Comparison of ENCODE assay signal across 8 cellular contexts in the genomic region with DNA sequence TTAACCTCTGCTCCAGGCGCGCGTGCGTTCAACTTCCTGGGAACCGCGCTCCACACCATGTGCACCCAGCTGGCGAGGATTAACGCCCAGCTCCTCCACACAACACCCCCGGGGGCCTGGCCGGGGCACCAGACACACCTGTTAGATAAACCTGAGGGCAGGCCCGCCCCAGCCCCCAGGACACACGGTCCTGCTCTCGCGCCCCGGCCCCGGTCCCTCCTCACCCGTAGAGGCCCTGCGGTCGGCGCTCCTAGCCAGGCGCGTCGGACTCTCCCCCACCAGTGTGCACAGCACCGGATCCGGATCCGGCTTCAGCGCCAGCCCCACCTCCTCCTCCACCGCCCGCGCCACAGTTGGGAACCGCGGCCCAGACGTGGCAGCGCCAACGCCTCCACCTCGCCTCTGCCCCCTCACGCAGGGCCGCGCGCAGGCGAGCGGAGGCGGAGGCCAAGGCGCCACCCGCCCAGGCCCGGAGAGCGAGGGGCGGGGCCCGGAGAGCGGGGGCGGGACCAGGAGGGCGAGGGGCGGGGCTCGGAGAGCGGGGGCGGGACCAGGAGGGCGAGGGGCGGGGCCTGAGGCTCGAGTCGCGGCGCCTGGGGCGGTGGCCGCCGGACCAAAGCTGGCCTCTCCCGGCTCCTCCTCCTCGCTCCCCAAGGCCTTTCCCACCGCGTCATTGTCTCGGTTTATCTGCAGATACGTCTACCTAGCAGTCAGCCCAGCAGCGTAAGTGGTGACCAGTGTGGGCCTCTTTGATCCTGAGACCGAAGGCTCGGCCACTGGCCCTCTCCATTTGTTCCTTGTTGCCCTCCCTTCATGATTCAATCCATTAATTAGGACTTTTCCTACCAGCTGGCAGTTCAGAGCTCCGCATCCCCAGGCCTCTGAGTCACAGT. TPM values are rescaled to one million over a fixed set of nuclear protein-coding genes. Genes with fewer than 3 reads are reported as not detected.
A peak's percentile ranks its signal among the peaks of the same experiment; 100 is the strongest.
DNase-seq lines count a peak whose midpoint lies in the region; ATAC-seq and TF ChIP-seq lines count a peak whose summit lies in the region.

TSS of gene GNPNAT1 (minus strand) at position 404 of the 893 bp plus-strand sequence. CDS start 6,957 bp downstream, outside the sequence.

- peak; percentile 92 for ATAC-seq in GM19035 (IDR thresholded peaks at IDR 0.05; ENCODE audit: unreplicated experiment)
- ATAC-seq in HG03354 (IDR thresholded peaks at IDR 0.05; ENCODE audit: poor library complexity, severe bottlenecking, unreplicated experiment), result peak; percentile 94

- H3K4me3 ChIP-seq in AG09309 (ENCODE audit: control insufficient read depth, low read depth, low read length), result peak within 1 kb of the TSS; percentile 62

- TF ChIP-seq CTCF in AG09309 (IDR thresholded peaks at IDR 0.05; ENCODE audit: control insufficient read depth, insufficient read depth, low read depth, low read length, missing control alignments), result no peak

- DNase-seq in AG09309 (ENCODE audit: low read depth) (peak; percentile 66), NCI-H460 (ENCODE audit: extremely low read depth, low read depth) (peak; percentile 89), cerebellar cortex (ENCODE audit: low spot score) (peak; percentile 90), islet precursor cell (peak; percentile 97)
- DNase-seq in activated CD4-positive, CD25-positive, alpha-beta regulatory T cell treated with anti-CD3 and anti-CD28 coated beads, Interleukin-2, amount 50 U/mL, for 72 hours, result peak; percentile 83
- peak; percentile 81 for DNase-seq in stimulated activated CD4-positive, alpha-beta T cell treated with anti-CD3 and anti-CD28 coated beads, Interleukin-12 subunit alpha, Interleukin-12 subunit beta, amount 100 ng/mL, for 4 hours

RNA-seq across cellular contexts. Expression of gene GNPNAT1, which starts in this region (rescaled TPM):
- 66.0 and 66.5 TPM in 2 replicates for total RNA-seq in NCI-H460 (2014; rRNA removed; shearing (Covaris generic))
- 52.1 and 56.3 TPM in 2 replicates for polyA plus RNA-seq in NCI-H460 (2014; cell fraction: nucleus; rRNA removed)

Comparison
In these comparisons a context has a peak if more than half of its experiments do, and no peak if none do; other contexts are left out.
1. Peak in every context shown above with its lines: DNase-seq, ATAC-seq and H3K4me3 ChIP-seq.